12 cellular contexts compared by ENCODE assay signal in genomic region chr12:92400006-92400405, GRCh38.
A peak's percentile ranks its signal among the peaks of the same experiment; 100 is the strongest.
DNase-seq lines count a peak whose midpoint lies in the region; ATAC-seq and TF ChIP-seq lines count a peak whose summit lies in the region.
"Had no signal": no experiment of that assay in that cellular context is flagged by ENCODE, and none has a peak within 500 bp of the region (broad histone marks: within the 10 kb centered on the region; RNA-seq: fewer than 3 reads in every experiment).

No MANE protein-coding gene starts in this region.

- peaks cover 2% of the 10 kb centered on the region for H3K9me3 Mint-ChIP-seq in neural progenitor cell
- peaks cover 6% of the 10 kb centered on the region for H3K9me3 Mint-ChIP-seq in nephron progenitor cell

- DNase-seq in T-helper 17 cell (no peak), neural progenitor cell (ENCODE audit: low spot score) (no peak), nephron progenitor cell (no peak), NCI-H2171 treated with DMSO at 0.1 percent for 48 hours (lab: John Stamatoyannopoulos, UW) (no peak), AG20443 (ENCODE audit: low spot score) (no peak)
- DNase-seq: activated CD4-positive, CD25-positive, alpha-beta regulatory T cell treated with anti-CD3 and anti-CD28 coated beads, Interleukin-2, amount 50 U/mL, for 72 hours; aorta; DMS 273 treated with DMSO at 0.1 percent for 48 hours; NCI-H345; SHP77 treated with DMSO at 0.1 percent for 48 hours had no signal

- peaks cover 10% of the 10 kb centered on the region for H3K4me1 ChIP-seq in neural progenitor cell

- H3K36me3 Mint-ChIP-seq in T-helper 17 cell (ENCODE audit: low read depth): no peaks in the 10 kb centered on the region
- H3K36me3 Mint-ChIP-seq in neural progenitor cell: no peaks in the 10 kb centered on the region
- peaks cover under 1% of the 10 kb centered on the region for H3K36me3 Mint-ChIP-seq in nephron progenitor cell (ENCODE audit: low read depth)

- H3F3A ChIP-seq in neural progenitor cell (ENCODE audit: low read depth): peaks cover 9% of the 10 kb centered on the region

- H3K9ac ChIP-seq in neural progenitor cell: no peak overlapping the region

- peak overlapping the region; percentile 64 for H3K4me3 Mint-ChIP-seq in T-helper 17 cell
- H3K4me3 Mint-ChIP-seq in neural progenitor cell: no peak overlapping the region
- H3K4me3 Mint-ChIP-seq in nephron progenitor cell: no peak overlapping the region

- peak overlapping the region; percentile 96 for H3K27ac Mint-ChIP-seq in T-helper 17 cell
- no peak overlapping the region for H3K27ac Mint-ChIP-seq in neural progenitor cell
- H3K27ac Mint-ChIP-seq in nephron progenitor cell: no peak overlapping the region

- H3K27ac ChIP-seq in neural progenitor cell: no peak overlapping the region

- H3K4me1 Mint-ChIP-seq in T-helper 17 cell: peaks cover 64% of the 10 kb centered on the region
- H3K4me1 Mint-ChIP-seq in neural progenitor cell: peaks cover 14% of the 10 kb centered on the region
- H3K4me1 Mint-ChIP-seq in nephron progenitor cell: peaks cover 6% of the 10 kb centered on the region

- no peak overlapping the region for H3K4me2 ChIP-seq in neural progenitor cell

- H3K79me2 ChIP-seq in neural progenitor cell (ENCODE audit: low read depth): no peaks in the 10 kb centered on the region

- peak overlapping the region; percentile 64 for H2AFZ ChIP-seq in neural progenitor cell (replicated peaks)

- no peaks in the 10 kb centered on the region for H3K27me3 ChIP-seq in neural progenitor cell

- TF ChIP-seq CTCF in neural progenitor cell (IDR thresholded peaks at IDR 0.05): no peak
- no peak for TF ChIP-seq CTCF in nephron progenitor cell (IDR thresholded peaks at IDR 0.05)

- no peaks in the 10 kb centered on the region for H3K36me3 ChIP-seq in neural progenitor cell

- H4K20me1 ChIP-seq in neural progenitor cell (ENCODE audit: low read depth): no peaks in the 10 kb centered on the region

- H3K9me3 ChIP-seq in T-helper 17 cell (ENCODE audit: control insufficient read depth, low read length, poor library complexity, severe bottlenecking) (no peaks in the 10 kb centered on the region), neural progenitor cell (ENCODE audit: low read depth) (no peaks in the 10 kb centered on the region)

- no peak overlapping the region for H3K4me3 ChIP-seq in neural progenitor cell

- H3K27me3 Mint-ChIP-seq in T-helper 17 cell (no peaks in the 10 kb centered on the region), neural progenitor cell (ENCODE audit: insufficient read depth, low read depth) (no peaks in the 10 kb centered on the region), nephron progenitor cell (ENCODE audit: low read depth, poor library complexity) (peaks cover 11% of the 10 kb centered on the region)

- ATAC-seq in GM18511 (IDR thresholded peaks at IDR 0.05; ENCODE audit: unreplicated experiment): peak; percentile 34
- peak; percentile 30 for ATAC-seq in HG02588 (IDR thresholded peaks at IDR 0.05; ENCODE audit: unreplicated experiment)
- no peak for ATAC-seq in T-helper 17 cell
